19 cellular contexts compared by ENCODE assay signal in genomic region chr13:28575200-28575599, GRCh38.
DNase-seq lines count a peak whose midpoint lies in the region; ATAC-seq and TF ChIP-seq lines count a peak whose summit lies in the region.
"Had no signal": no experiment of that assay in that cellular context is flagged by ENCODE, and none has a peak within 500 bp of the region (broad histone marks: within the 10 kb centered on the region; RNA-seq: fewer than 3 reads in every experiment).

No MANE protein-coding gene starts in this region.

- H3K9me3 Mint-ChIP-seq in CD4-positive, alpha-beta memory T cell: no peaks in the 10 kb centered on the region
- H3K9me3 Mint-ChIP-seq: activated naive CD4-positive, alpha-beta T cell treated with anti-CD3 and anti-CD28 coated beads, Interleukin-2, amount 50 U/mL, for 24 hours had no signal

- CTCF ChIA-PET in CD4-positive, alpha-beta memory T cell (lab: Charles Lee; ENCODE audit: partially characterized antibody): no interaction called here

- H3K27ac ChIP-seq in BLaER1 treated with 17β-estradiol and CSF1 and Interleukin-3, amounts not matched to agents 10 nM and 100 nM: peak overlapping the region in 1 of 11 experiments; percentile 46; a peak in 1 of 22 replicates
- H3K27ac ChIP-seq in Peyer's patch: peak overlapping the region in 3 of 4 donors; percentile 35 to 77 (median 70)
- no peak overlapping the region for H3K27ac ChIP-seq in CD4-positive, alpha-beta memory T cell (ENCODE audit: low read depth, low read length)
- H3K27ac ChIP-seq: dorsolateral prefrontal cortex, right atrium auricular region, SK-N-MC, suprapubic skin had no signal

- H3K36me3 Mint-ChIP-seq in CD4-positive, alpha-beta memory T cell: no peaks in the 10 kb centered on the region
- H3K36me3 Mint-ChIP-seq: activated naive CD4-positive, alpha-beta T cell treated with anti-CD3 and anti-CD28 coated beads, Interleukin-2, amount 50 U/mL, for 24 hours had no signal

- POLR2A ChIA-PET in CD4-positive, alpha-beta memory T cell (lab: Charles Lee; ENCODE audit: partially characterized antibody): no interaction called here

- H3K9me3 ChIP-seq in BLaER1 treated with 17β-estradiol and CSF1 and Interleukin-3, amounts not matched to agents 10 nM and 100 nM (replicated peaks in 1 of 11): peaks cover 0 to 9% (median 0%) of the 10 kb centered on the region in 11 experiments; a peak in 4 of 22 replicates
- H3K9me3 ChIP-seq in Peyer's patch: no peaks in the 10 kb centered on the region
- no peaks in the 10 kb centered on the region for H3K9me3 ChIP-seq in CD4-positive, alpha-beta memory T cell (ENCODE audit: control insufficient read depth in 1 of 2, low read length in 2 of 2)
- H3K9me3 ChIP-seq: esophagus squamous epithelium, right atrium auricular region, suprapubic skin had no signal

- no peaks in the 10 kb centered on the region for H3K36me3 ChIP-seq in BLaER1 treated with 17β-estradiol and CSF1 and Interleukin-3, amounts not matched to agents 10 nM and 100 nM
- H3K36me3 ChIP-seq in Peyer's patch: no peaks in the 10 kb centered on the region
- H3K36me3 ChIP-seq in CD4-positive, alpha-beta memory T cell (ENCODE audit: insufficient read depth, low read length): no peaks in the 10 kb centered on the region
- H3K36me3 ChIP-seq: esophagus squamous epithelium, right atrium auricular region, suprapubic skin had no signal

- peaks cover 0 to 1% (median 0%) of the 10 kb centered on the region in 4 donors for H3K4me1 Mint-ChIP-seq in CD4-positive, alpha-beta memory T cell
- H3K4me1 Mint-ChIP-seq: activated naive CD4-positive, alpha-beta T cell treated with anti-CD3 and anti-CD28 coated beads, Interleukin-2, amount 50 U/mL, for 24 hours had no signal

- H3K4me3 Mint-ChIP-seq in CD4-positive, alpha-beta memory T cell: no peak overlapping the region
- H3K4me3 Mint-ChIP-seq: activated naive CD4-positive, alpha-beta T cell treated with anti-CD3 and anti-CD28 coated beads, Interleukin-2, amount 50 U/mL, for 24 hours had no signal

- H3K4me1 ChIP-seq in BLaER1 treated with 17β-estradiol and CSF1 and Interleukin-3, amounts not matched to agents 10 nM and 100 nM: peaks cover 11 to 36% (median 21%) of the 10 kb centered on the region in 10 experiments; a peak in 19 of 20 replicates
- peaks cover 0 to 4% (median 0%) of the 10 kb centered on the region in 4 donors for H3K4me1 ChIP-seq in Peyer's patch
- H3K4me1 ChIP-seq in CD4-positive, alpha-beta memory T cell (ENCODE audit: insufficient read depth, low read length): no peaks in the 10 kb centered on the region
- H3K4me1 ChIP-seq: esophagus squamous epithelium, right atrium auricular region, suprapubic skin had no signal

- H3K27me3 ChIP-seq in BLaER1 treated with 17β-estradiol and CSF1 and Interleukin-3, amounts not matched to agents 10 nM and 100 nM: no peaks in the 10 kb centered on the region
- no peaks in the 10 kb centered on the region for H3K27me3 ChIP-seq in Peyer's patch
- no peaks in the 10 kb centered on the region for H3K27me3 ChIP-seq in CD4-positive, alpha-beta memory T cell (ENCODE audit: insufficient read depth, low read length)
- H3K27me3 ChIP-seq: right atrium auricular region, suprapubic skin had no signal

- H3K4me2 ChIP-seq in BLaER1 treated with 17β-estradiol and CSF1 and Interleukin-3, amounts not matched to agents 10 nM and 100 nM: peak overlapping the region; percentile 5 to 55 (median 47); a peak in 17 of 22 replicates

- ATAC-seq in GM18511 (IDR thresholded peaks at IDR 0.05; ENCODE audit: unreplicated experiment) (peak; percentile 65), left colon (peak; percentile 84), GM18502 (IDR thresholded peaks at IDR 0.05; ENCODE audit: poor library complexity, unreplicated experiment) (no peak), HG02610 (IDR thresholded peaks at IDR 0.05; ENCODE audit: unreplicated experiment) (no peak)

- DNase-seq in Peyer's patch (peak in 2 of 3 donors; percentile 69 to 80), left colon (peak; percentile 9 to 34), DMS114 treated with DMSO at 0.1 percent for 48 hours (lab: John Stamatoyannopoulos, UW; ENCODE audit: unreplicated experiment) (no peak)
- DNase-seq in CD4-positive, alpha-beta memory T cell: no peak
- DNase-seq: activated CD8-positive, alpha-beta memory T cell treated with anti-CD3 and anti-CD28 coated beads, Interleukin-2, amount 50 U/mL, for 48 hours; DMS 273 treated with DMSO at 0.1 percent for 48 hours; dorsolateral prefrontal cortex; esophagus squamous epithelium; midbrain; NCI-H1436; occipital lobe had no signal

- no peak for TF ChIP-seq POLR2A in Peyer's patch (IDR thresholded peaks at IDR 0.05)

- H3K4me3 ChIP-seq in BLaER1 treated with 17β-estradiol and CSF1 and Interleukin-3, amounts not matched to agents 10 nM and 100 nM: no peak overlapping the region
- H3K4me3 ChIP-seq in Peyer's patch: no peak overlapping the region
- no peak overlapping the region for H3K4me3 ChIP-seq in CD4-positive, alpha-beta memory T cell (ENCODE audit: low read length in 2 of 2)
- H3K4me3 ChIP-seq: dorsolateral prefrontal cortex, esophagus squamous epithelium, right atrium auricular region, SK-N-MC, suprapubic skin had no signal

- H4K20me1 ChIP-seq in BLaER1 treated with 17β-estradiol and CSF1 and Interleukin-3, amounts not matched to agents 10 nM and 100 nM: no peaks in the 10 kb centered on the region

- peak in 1 of 6 experiments; percentile 3 for TF ChIP-seq CTCF in Peyer's patch (IDR thresholded peaks at IDR 0.05)

- peaks cover 3% of the 10 kb centered on the region in 2 donors for H3K27me3 Mint-ChIP-seq in CD4-positive, alpha-beta memory T cell

- H3K9ac ChIP-seq in BLaER1 treated with 17β-estradiol and CSF1 and Interleukin-3, amounts not matched to agents 10 nM and 100 nM: no peak overlapping the region

- intact Hi-C loops in left colon (cut with DNase I, micrococcal nuclease): no loop called here
- intact Hi-C loops in CD4-positive, alpha-beta memory T cell (cut with micrococcal nuclease): no loop called here

- no peak overlapping the region for H3K27ac Mint-ChIP-seq in CD4-positive, alpha-beta memory T cell
- H3K27ac Mint-ChIP-seq: activated naive CD4-positive, alpha-beta T cell treated with anti-CD3 and anti-CD28 coated beads, Interleukin-2, amount 50 U/mL, for 24 hours had no signal

Comparison
In these comparisons a context has a peak if more than half of its experiments do, and no peak if none do; other contexts are left out.
1. ATAC-seq: peak in GM18511 (single experiment) and left colon (single experiment); none in GM18502 (single experiment) and HG02610 (single experiment).
2. DNase-seq: peak in Peyer's patch (2 of 3) and left colon (2 of 2); none in CD4-positive, alpha-beta memory T cell (0 of 5) and DMS114 treated with DMSO at 0.1 percent for 48 hours (single experiment).